ENCODE assay signal across 9 cellular contexts in genomic region chr16:29809031-29809747, GRCh38. TPM values are rescaled to one million over a fixed set of nuclear protein-coding genes. Genes with fewer than 3 reads are reported as not detected.
DNase-seq lines count a peak whose midpoint lies in the region; ATAC-seq and TF ChIP-seq lines count a peak whose summit lies in the region.
"Had no signal": no experiment of that assay in that cellular context is flagged by ENCODE, and none has a peak within 500 bp of the region (broad histone marks: within the 10 kb centered on the region; RNA-seq: fewer than 3 reads in every experiment).

No MANE protein-coding gene starts in this region.

- no TSS peak for BruUV-seq in Panc1 (replicated peaks; lab: Mats Ljungman, UMichigan)

- H3K9me3 Mint-ChIP-seq in endothelial cell (ENCODE audit: unreplicated experiment) = no peaks in the 10 kb centered on the region

- ATAC-seq in Panc1 (no peak), psoas muscle (no peak), HG02623 (IDR thresholded peaks at IDR 0.05; ENCODE audit: unreplicated experiment) (no peak)

- CTCF ChIA-PET in Panc1 (lab: Charles Lee) = interaction anchor here (1.4 kb wide), 1 partner anchor 8 kb away, joined by 4 read pairs; no protein-coding TSS in a partner anchor

- peak overlapping the region; percentile 5; the same call in 1 of the 2 replicates for H3K9ac ChIP-seq in ES-I3 (ENCODE audit: low read depth, low read length)

- H3K36me3 ChIP-seq in ES-I3 (ENCODE audit: insufficient read depth, low read length) (no peaks in the 10 kb centered on the region), Panc1 (ENCODE audit: control insufficient read depth, insufficient read depth, low read length) (peaks cover 11% of the 10 kb centered on the region; the same call in 1 of the 2 replicates), psoas muscle (ENCODE audit: insufficient read depth in 1 of 2, low read depth in 1 of 2) (peaks cover 0 to 19% of the 10 kb centered on the region in 2 donors)

- H3K4me3 ChIP-seq in Panc1 (ENCODE audit: low read depth in 2 of 2, low read length in 2 of 2) = peak overlapping the region; percentile 83 to 89
- H3K4me3 ChIP-seq in psoas muscle = peak overlapping the region; percentile 71

- WGBS in psoas muscle, 3 donors = 78 to 84% (median 79%) methylated on average over 22 to 31 of the region's 31 CpGs

- intact Hi-C loops in Panc1 (cut with micrococcal nuclease; ENCODE audit: unreplicated experiment) = no loop called here
- intact Hi-C loops in psoas muscle (cut with DNase I) = loop anchor here in 1 of 2 donors (5.0 kb wide), 1 partner anchor 212 kb away; no protein-coding TSS in a partner anchor

- no peak overlapping the region for H3K27ac Mint-ChIP-seq in endothelial cell (ENCODE audit: unreplicated experiment)

- in situ Hi-C loops in Panc1 (cut with HindIII; ENCODE audit: low pct_unique_long_range_greater_than_20kb, low sequenced_read_pairs) = no loop called here

- H3K4me3 Mint-ChIP-seq in endothelial cell (ENCODE audit: unreplicated experiment) = peak overlapping the region; percentile 97

- H3K27me3 ChIP-seq in Panc1 (ENCODE audit: control insufficient read depth, insufficient read depth, low read length) (no peaks in the 10 kb centered on the region), psoas muscle (ENCODE audit: insufficient read depth in 3 of 3, low read length in 2 of 3) (no peaks in the 10 kb centered on the region)

- H3K4me1 Mint-ChIP-seq in endothelial cell (ENCODE audit: unreplicated experiment) = peaks cover 47% of the 10 kb centered on the region

- TF ChIP-seq CTCF in Panc1 (IDR thresholded peaks at IDR 0.05) (no peak), endothelial cell (IDR thresholded peaks at IDR 0.05; ENCODE audit: unreplicated experiment) (no peak), psoas muscle (IDR thresholded peaks at IDR 0.05) (no peak)

- peaks cover 15% of the 10 kb centered on the region for H3K4me1 ChIP-seq in ES-I3 (ENCODE audit: insufficient read depth, low read length)
- H3K4me1 ChIP-seq in Panc1 (ENCODE audit: control insufficient read depth, insufficient read depth, low read length) = peaks cover 34% of the 10 kb centered on the region
- H3K4me1 ChIP-seq in psoas muscle = peaks cover 46% of the 10 kb centered on the region

- DNase-seq in Panc1 (ENCODE audit: low read depth, low spot score) = no peak
- DNase-seq in endothelial cell (ENCODE audit: low spot score) = no peak
- DNase-seq in psoas muscle = peak in 1 of 2 donors; percentile 65
- DNase-seq in NCI-H345 (lab: John Stamatoyannopoulos, UW) = no peak
- no peak for DNase-seq in glomerular visceral epithelial cell (ENCODE audit: extremely low spot score)
- no peak for DNase-seq in NCI-H2196 (lab: John Stamatoyannopoulos, UW; ENCODE audit: unreplicated experiment)
- DNase-seq: occipital lobe had no signal

- peaks cover 13% of the 10 kb centered on the region for H3K36me3 Mint-ChIP-seq in endothelial cell (ENCODE audit: low read depth, unreplicated experiment)

- peaks cover 36% of the 10 kb centered on the region for H3K27me3 Mint-ChIP-seq in endothelial cell (ENCODE audit: unreplicated experiment)

- H3K27ac ChIP-seq in Panc1 (ENCODE audit: low read length) (peak overlapping the region; percentile 83), psoas muscle (peak overlapping the region; percentile 89)

- POLR2A ChIA-PET in Panc1 (lab: Charles Lee) = interaction anchor here (0.5 kb wide), 1 partner anchor 899 kb away, joined by 9 read pairs; no protein-coding TSS in a partner anchor

- H3K9me3 ChIP-seq in ES-I3 (ENCODE audit: control insufficient read depth, insufficient read depth, low read length) = no peaks in the 10 kb centered on the region
- H3K9me3 ChIP-seq in Panc1 (ENCODE audit: control insufficient read depth, insufficient read depth, low read depth, low read length) = no peaks in the 10 kb centered on the region
- no peaks in the 10 kb centered on the region for H3K9me3 ChIP-seq in psoas muscle

RNA-seq across cellular contexts. Expression of gene PRRT2, which starts 2.8 kb away (rescaled TPM):
- 9.7 TPM for total RNA-seq in Panc1 (2021; ENCODE audit: unreplicated experiment)
- polyA plus RNA-seq in Panc1 (2012; ENCODE audit: insufficient read length) = 7.7 TPM
- total RNA-seq in endothelial cell (ENCODE audit: unreplicated experiment) = 15.0 TPM
- total RNA-seq in psoas muscle = 1 to 10 TPM in 1 of 4 donors, under 1 TPM in 3; 0.22 to 1.8 (median 0.75) TPM
- polyA plus RNA-seq in psoas muscle = under 1 TPM; 0.17 to 0.44 (median 0.18) TPM

RNA-seq across cellular contexts. Expression of gene MAZ, which starts 2.9 kb away (rescaled TPM):
- total RNA-seq in Panc1 (2021; ENCODE audit: unreplicated experiment) (426 TPM), endothelial cell (ENCODE audit: unreplicated experiment) (407 TPM), psoas muscle (100 to 1,000 TPM; 112 to 161 (median 125) TPM)
- 591 TPM for polyA plus RNA-seq in Panc1 (2012; ENCODE audit: insufficient read length)
- 100 to 1,000 TPM in 2 of 3 donors, 10 to 100 TPM in 1; 94.9 to 193 (median 131) TPM for polyA plus RNA-seq in psoas muscle

RNA-seq across cellular contexts. Expression of gene PAGR1, which starts 6.8 kb away (rescaled TPM):
- 42.5 TPM for total RNA-seq in Panc1 (2021; ENCODE audit: unreplicated experiment)
- 41.6 TPM for polyA plus RNA-seq in Panc1 (2012; ENCODE audit: insufficient read length)
- 38.6 TPM for total RNA-seq in endothelial cell (ENCODE audit: unreplicated experiment)
- 10 to 100 TPM in 3 of 4 donors, 1 to 10 TPM in 1; 9.4 to 14.2 (median 11.0) TPM for total RNA-seq in psoas muscle
- 10 to 100 TPM; 19.8 to 36.8 (median 35.5) TPM for polyA plus RNA-seq in psoas muscle

RNA-seq across cellular contexts. Expression of gene MVP, which starts 11.1 kb away (rescaled TPM):
- total RNA-seq in Panc1 (2021; ENCODE audit: unreplicated experiment) (107 TPM), endothelial cell (ENCODE audit: unreplicated experiment) (2.0 TPM), psoas muscle (10 to 100 TPM; 27.9 to 75.9 (median 51.6) TPM)
- polyA plus RNA-seq in Panc1 (2012; ENCODE audit: insufficient read length) = 210 TPM
- 10 to 100 TPM; 17.6 to 34.3 (median 34.1) TPM for polyA plus RNA-seq in psoas muscle

RNA-seq across cellular contexts. Expression of gene KIF22, which starts 18.6 kb away (rescaled TPM):
- total RNA-seq in Panc1 (2021; ENCODE audit: unreplicated experiment) (111 TPM), endothelial cell (ENCODE audit: unreplicated experiment) (40.7 TPM), psoas muscle (10 to 100 TPM; 12.6 to 23.8 (median 14.3) TPM)
- 82.0 TPM for polyA plus RNA-seq in Panc1 (2012; ENCODE audit: insufficient read length)
- 10 to 100 TPM; 13.4 to 15.5 (median 15.5) TPM for polyA plus RNA-seq in psoas muscle
